ENCODE assay signal across 15 cellular contexts in the genomic region with DNA sequence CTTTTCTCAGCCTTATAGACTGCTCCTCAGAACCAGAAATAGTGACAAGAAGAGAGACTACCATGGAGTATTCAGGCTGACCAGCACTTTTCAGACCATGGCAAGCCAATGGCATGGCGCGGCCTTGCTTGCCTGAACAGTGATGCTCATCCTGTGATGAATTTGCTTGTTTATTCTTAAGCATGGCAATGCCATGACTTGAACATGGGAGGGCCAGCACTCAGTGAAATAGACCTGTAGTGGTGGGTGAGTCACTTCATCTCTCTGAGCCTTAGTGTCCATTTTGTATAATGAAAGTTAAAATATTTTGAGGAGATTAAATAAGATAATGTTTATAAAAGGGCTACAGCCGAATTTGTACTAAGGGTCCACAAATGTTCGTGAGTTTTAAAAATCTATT.
DNase-seq lines count a peak whose midpoint lies in the region; TF ChIP-seq lines count a peak whose summit lies in the region.
"Had no signal": no experiment of that assay in that cellular context is flagged by ENCODE, and none has a peak within 500 bp of the region (broad histone marks: within the 10 kb centered on the region; RNA-seq: fewer than 3 reads in every experiment).

No MANE protein-coding gene starts in this region.

- no peak overlapping the region for H3K4me2 ChIP-seq in GM23248 (ENCODE audit: unreplicated experiment)

- H4K20me1 ChIP-seq in GM23248 (ENCODE audit: insufficient read depth): no peaks in the 10 kb centered on the region

- H3K79me2 ChIP-seq in GM23248 (ENCODE audit: insufficient read depth): no peaks in the 10 kb centered on the region; the same call in 1 of the 2 replicates

- H3K27me3 ChIP-seq in GM23248 (replicated peaks; ENCODE audit: insufficient read depth) (no peaks in the 10 kb centered on the region), left ventricle myocardium inferior (ENCODE audit: low read depth) (no peaks in the 10 kb centered on the region)

- H3K4me1 ChIP-seq in GM23248 (ENCODE audit: insufficient read depth) (no peaks in the 10 kb centered on the region), left ventricle myocardium inferior (peaks cover 4% of the 10 kb centered on the region)

- DNase-seq in GM23248 (peak; percentile 22), LHCN-M2 (ENCODE audit: low read depth) (peak; percentile 15), amniotic epithelial cell (ENCODE audit: low read depth) (peak; percentile 52), iris pigment epithelial cell (ENCODE audit: low read depth) (peak; percentile 24), HK-2 (ENCODE audit: unreplicated experiment) (no peak), HuH-7.5 (ENCODE audit: low spot score) (no peak), ecto neural progenitor cell (ENCODE audit: low spot score) (no peak), left ventricle myocardium inferior (no peak)
- DNase-seq: C1 segment of cervical spinal cord; CD4-positive, alpha-beta T cell; DMS153; DMS79 treated with DMSO at 0.1 percent for 48 hours; GF-D8; HCEC 1CT had no signal

- no peak overlapping the region for H2AFZ ChIP-seq in GM23248

- H3K4me3 ChIP-seq in GM23248: no peak overlapping the region
- no peak overlapping the region for H3K4me3 ChIP-seq in left ventricle myocardium inferior
- H3K4me3 ChIP-seq: K562 had no signal

- no peaks in the 10 kb centered on the region for H3K9me2 ChIP-seq in GM23248 (ENCODE audit: insufficient read depth)

- H3K9me3 ChIP-seq in GM23248 (ENCODE audit: low read depth) (no peaks in the 10 kb centered on the region), left ventricle myocardium inferior (replicated peaks) (peaks cover 8% of the 10 kb centered on the region)

- 96 to 98% methylated on average over 4 of the region's 4 CpGs for WGBS in GM23248 (ENCODE audit: low coverage in 1 of 2, low lambda C conversion rate in 2 of 2, missing lambda C conversion rate in 2 of 2), 2 experiments

- no peaks in the 10 kb centered on the region for H3F3A ChIP-seq in GM23248 (ENCODE audit: insufficient read depth)

- TF ChIP-seq CTCF in left ventricle myocardium inferior (IDR thresholded peaks at IDR 0.05; ENCODE audit: borderline replicate concordance): no peak

- no peak overlapping the region for H3K9ac ChIP-seq in GM23248

- intact Hi-C loops in left ventricle myocardium inferior (cut with micrococcal nuclease): no loop called here

- H3K27ac ChIP-seq in GM23248 (no peak overlapping the region), left ventricle myocardium inferior (replicated peaks) (no peak overlapping the region)

- no peaks in the 10 kb centered on the region for H3K36me3 ChIP-seq in GM23248 (ENCODE audit: low read depth)
- no peaks in the 10 kb centered on the region for H3K36me3 ChIP-seq in left ventricle myocardium inferior

- in situ Hi-C loops in GM23248 (cut with MboI): no loop called here

Comparison
In these comparisons a context has a peak if more than half of its experiments do, and no peak if none do; other contexts are left out.
1. DNase-seq: peak in GM23248 (single experiment), LHCN-M2 (single experiment), amniotic epithelial cell (single experiment) and iris pigment epithelial cell (single experiment); none in HK-2 (single experiment), HuH-7.5 (single experiment), ecto neural progenitor cell (single experiment) and left ventricle myocardium inferior (single experiment).